Comparison of ENCODE assay signal across 17 cellular contexts in genomic region chr21:34704119-34704518, GRCh38. TPM values are rescaled to one million over a fixed set of nuclear protein-coding genes. Genes with fewer than 3 reads are reported as not detected.
DNase-seq lines count a peak whose midpoint lies in the region; ATAC-seq and TF ChIP-seq lines count a peak whose summit lies in the region.
"Had no signal": no experiment of that assay in that cellular context is flagged by ENCODE, and none has a peak within 500 bp of the region (broad histone marks: within the 10 kb centered on the region; RNA-seq: fewer than 3 reads in every experiment).

No MANE protein-coding gene starts in this region.

- H2BK20ac ChIP-seq in IMR-90 (ENCODE audit: low read depth, low read length), result no peak overlapping the region

- WGBS in IMR-90 (ENCODE audit: extremely low coverage in 2 of 2, insufficient read length in 1 of 2), 2 experiments, result no CpG with 5 or more reads among the region's 7 CpGs
- 89% methylated on average over 6 of the region's 7 CpGs for whole genome bisulfite sequencing in mesenchymal stem cell
- 78 to 84% methylated on average over 7 of the region's 7 CpGs for WGBS in thyroid gland, 2 donors
- 81 to 92% (median 88%) methylated on average over 7 of the region's 7 CpGs for WGBS in stomach, 5 donors

- peak overlapping the region; percentile 17; the same call in 1 of the 2 replicates for H3K14ac ChIP-seq in IMR-90 (replicated peaks; ENCODE audit: low read depth, low read length)
- H3K14ac ChIP-seq in mesenchymal stem cell (ENCODE audit: low read length in 2 of 2), result no peak overlapping the region

- H4K8ac ChIP-seq in IMR-90 (ENCODE audit: low read depth in 2 of 2, low read length in 2 of 2) (0 out of 4 replicates have a peak overlapping the region, but pooled peaks of 1 of the 2 experiments have one; percentile 13), mesenchymal stem cell (ENCODE audit: low read length) (no peak overlapping the region)

- H3K4me3 ChIP-seq in IMR-90 (ENCODE audit: insufficient read depth, low read depth, low read length), result no peak overlapping the region
- H3K4me3 ChIP-seq in coronary artery, result no peak overlapping the region
- H3K4me3 ChIP-seq in mesenchymal stem cell (ENCODE audit: insufficient read depth in 1 of 2, low read depth in 1 of 2, low read length in 2 of 2), result no peak overlapping the region
- no peak overlapping the region for H3K4me3 ChIP-seq in thyroid gland (replicated peaks in 1 of 3)
- H3K4me3 ChIP-seq in stomach, result no peak overlapping the region
- H3K4me3 ChIP-seq: left lung had no signal

- no TSS peak for BruUV-seq in IMR-90 (replicated peaks; lab: Mats Ljungman, UMichigan)

- no peak overlapping the region for H2AK5ac ChIP-seq in IMR-90 (ENCODE audit: low read depth, low read length)
- H2AK5ac ChIP-seq in mesenchymal stem cell (ENCODE audit: low read length, severe bottlenecking), result no peak overlapping the region

- TF ChIP-seq EP300 in stomach (IDR thresholded peaks at IDR 0.05), result no peak

- no peak overlapping the region for H3K18ac ChIP-seq in IMR-90 (ENCODE audit: low read depth, low read length)
- H3K18ac ChIP-seq in mesenchymal stem cell (ENCODE audit: low read depth in 1 of 2, low read length in 2 of 2), result no peak overlapping the region

- no peak for ATAC-seq in IMR-90 (ENCODE audit: low read depth)
- ATAC-seq in HG02885 (IDR thresholded peaks at IDR 0.05; ENCODE audit: poor library complexity, unreplicated experiment), result no peak
- ATAC-seq: activated T-cell treated with anti-CD3 and anti-CD28 coated beads, Interleukin-2, amount 50 U/mL, for 4 hours; left lung had no signal

- 0 out of 2 replicates have a peak overlapping the region, but pooled peaks have one; percentile 50 for H3K23ac ChIP-seq in IMR-90 (ENCODE audit: low read depth, low read length)
- H3K23ac ChIP-seq in mesenchymal stem cell (ENCODE audit: low read length in 2 of 2), result no peak overlapping the region

- H3K4me1 ChIP-seq in IMR-90 (ENCODE audit: control insufficient read depth, insufficient read depth, low read length) (peaks cover 15% of the 10 kb centered on the region), mesenchymal stem cell (ENCODE audit: control insufficient read depth, insufficient read depth, low read depth, low read length) (peaks cover 2% of the 10 kb centered on the region), thyroid gland (peaks cover 0 to 16% of the 10 kb centered on the region in 2 donors), stomach (peaks cover 0 to 5% (median 0%) of the 10 kb centered on the region in 4 donors)
- H3K4me1 ChIP-seq: left lung had no signal

- CTCF ChIA-PET in IMR-90 (lab: Yijun Ruan, JAX), result no interaction called here

- no peak overlapping the region for H2BK12ac ChIP-seq in mesenchymal stem cell (ENCODE audit: low read length in 2 of 2)

- no peak overlapping the region for H2AFZ ChIP-seq in IMR-90 (replicated peaks; ENCODE audit: low read length, poor library complexity)
- H2AFZ ChIP-seq in mesenchymal stem cell (ENCODE audit: low read depth, low read length), result no peak overlapping the region

- in situ Hi-C loops in IMR-90 (cut with MboI; ENCODE audit: low sequenced_read_pairs), result no loop called here

- H3K27me3 ChIP-seq in IMR-90 (ENCODE audit: control insufficient read depth, insufficient read depth, low read length) (peaks cover 3% of the 10 kb centered on the region; the same call in 1 of the 2 replicates), mesenchymal stem cell (ENCODE audit: control insufficient read depth in 1 of 2, insufficient read depth in 1 of 2, low read length in 2 of 2) (peaks cover 0 to 50% of the 10 kb centered on the region in 2 experiments), thyroid gland (no peaks in the 10 kb centered on the region), stomach (peaks cover 0 to 14% (median 0%) of the 10 kb centered on the region in 3 donors)

- H4K5ac ChIP-seq in IMR-90 (ENCODE audit: low read depth, low read length), result no peak overlapping the region; the same call in 1 of the 2 replicates

- H3K36me3 ChIP-seq in IMR-90 (ENCODE audit: control insufficient read depth, insufficient read depth, low read length), result no peaks in the 10 kb centered on the region
- H3K36me3 ChIP-seq in mesenchymal stem cell (ENCODE audit: control insufficient read depth in 1 of 2, insufficient read depth in 2 of 2, low read depth in 1 of 2, low read length in 2 of 2), result no peaks in the 10 kb centered on the region
- no peaks in the 10 kb centered on the region for H3K36me3 ChIP-seq in thyroid gland
- H3K36me3 ChIP-seq in stomach, result peaks cover 0 to 29% (median 13%) of the 10 kb centered on the region in 4 donors
- H3K36me3 ChIP-seq: left lung had no signal

- no peak overlapping the region for H2AK9ac ChIP-seq in IMR-90 (replicated peaks; ENCODE audit: low read depth, low read length, poor library complexity)

- no peak overlapping the region for H3K27ac ChIP-seq in IMR-90 (ENCODE audit: insufficient read depth, low read length)
- peak overlapping the region in 1 of 2 donors; percentile 75 for H3K27ac ChIP-seq in coronary artery
- no peak overlapping the region for H3K27ac ChIP-seq in mesenchymal stem cell (ENCODE audit: low read length, poor library complexity, severe bottlenecking)
- H3K27ac ChIP-seq in thyroid gland, result peak overlapping the region in 2 of 3 donors; percentile 20 to 53
- H3K27ac ChIP-seq in stomach, result no peak overlapping the region

- no peak for TF ChIP-seq POLR2A in IMR-90 (IDR thresholded peaks at IDR 0.05; ENCODE audit: low read depth, low read length)
- no peak for TF ChIP-seq POLR2A in thyroid gland (IDR thresholded peaks at IDR 0.05)
- TF ChIP-seq POLR2A in stomach (IDR thresholded peaks at IDR 0.05), result no peak

- peak overlapping the region; percentile 81; the same call in 1 of the 3 replicates for H2BK15ac ChIP-seq in IMR-90 (ENCODE audit: low read depth, low read length)
- H2BK15ac ChIP-seq in mesenchymal stem cell (ENCODE audit: low read depth, poor library complexity, severe bottlenecking), result no peak overlapping the region

- H3K9ac ChIP-seq in IMR-90 (ENCODE audit: low read depth, low read length), result no peak overlapping the region
- peak overlapping the region; percentile 85 for H3K9ac ChIP-seq in mesenchymal stem cell (ENCODE audit: low read length)

- H3K4me2 ChIP-seq in IMR-90 (ENCODE audit: low read depth, low read length), result no peak overlapping the region; the same call in 1 of the 2 replicates
- no peak overlapping the region for H3K4me2 ChIP-seq in mesenchymal stem cell (ENCODE audit: low read length, poor library complexity, severe bottlenecking)

- no peak overlapping the region for H2BK120ac ChIP-seq in IMR-90 (ENCODE audit: low read depth, low read length)
- H2BK120ac ChIP-seq in mesenchymal stem cell (ENCODE audit: low read depth, low read length), result no peak overlapping the region

- TF ChIP-seq CTCF in IMR-90 (conservative IDR thresholded peaks at IDR 0.05; ENCODE audit: low read depth, low read length) (no peak), coronary artery (IDR thresholded peaks at IDR 0.05) (no peak), thyroid gland (IDR thresholded peaks at IDR 0.05) (no peak), stomach (IDR thresholded peaks at IDR 0.05) (no peak)

- H3K9me3 ChIP-seq in IMR-90 (ENCODE audit: control insufficient read depth, insufficient read depth, low read length) (no peaks in the 10 kb centered on the region), mesenchymal stem cell (ENCODE audit: control insufficient read depth, low read length) (no peaks in the 10 kb centered on the region), thyroid gland (no peaks in the 10 kb centered on the region), stomach (no peaks in the 10 kb centered on the region)
- H3K9me3 ChIP-seq: left lung had no signal

- DNase-seq in IMR-90 (peak; percentile 40), coronary artery (ENCODE audit: low spot score) (peak; percentile 60), mesenchymal stem cell (no peak), thyroid gland (no peak), stomach (no peak)
- DNase-seq in activated T-cell treated with anti-CD3 and anti-CD28 coated beads, Interleukin-2, amount 50 U/mL, for 48 hours, result no peak
- DNase-seq: activated CD4-positive, alpha-beta T cell treated with anti-CD3 and anti-CD28 coated beads, Interleukin-2, amount 50 U/mL, for 4 hours; activated T-cell treated with anti-CD3 and anti-CD28 coated beads, Interleukin-2, amount 50 U/mL, for 4 hours; GF-D8; hypothalamus; left lung; naive B cell; NCI-H1694 treated with DMSO at 0.1 percent for 48 hours; NCI-H524 treated with DMSO at 0.1 percent for 48 hours; small intestine had no signal

- H3K79me1 ChIP-seq in IMR-90 (ENCODE audit: low read depth in 1 of 2, low read length in 2 of 2) (no peaks in the 10 kb centered on the region), mesenchymal stem cell (replicated peaks; ENCODE audit: low read length, poor library complexity, severe bottlenecking) (no peaks in the 10 kb centered on the region)

- H3K56ac ChIP-seq in IMR-90 (ENCODE audit: extremely low read depth, insufficient read depth, low read length), result no peak overlapping the region

- intact Hi-C loops in IMR-90 (cut with micrococcal nuclease), result loop anchor here (5.0 kb wide), 1 partner anchor 98 kb away; no protein-coding TSS in a partner anchor
- intact Hi-C loops in thyroid gland (cut with DNase I), result no loop called here
- intact Hi-C loops in stomach (cut with DNase I; ENCODE audit: low total_unique reads), result no loop called here

- dilution Hi-C loops in IMR-90 (cut with HindIII; ENCODE audit: low sequenced_read_pairs, unreplicated experiment), result no loop called here

- no peak overlapping the region for H4K91ac ChIP-seq in IMR-90 (ENCODE audit: insufficient read depth, low read depth, low read length)
- no peak overlapping the region for H4K91ac ChIP-seq in mesenchymal stem cell (ENCODE audit: low read length)

- no peaks in the 10 kb centered on the region for H4K20me1 ChIP-seq in IMR-90 (ENCODE audit: insufficient read depth, low read length)

- POLR2A ChIA-PET in IMR-90 (lab: Charles Lee; ENCODE audit: unreplicated experiment), result no interaction called here

- peaks cover 14% of the 10 kb centered on the region for H3K9me1 ChIP-seq in IMR-90 (ENCODE audit: insufficient read depth, low read length)

- H2BK5ac ChIP-seq in IMR-90 (ENCODE audit: low read depth, low read length, poor library complexity, severe bottlenecking) (no peak overlapping the region), mesenchymal stem cell (ENCODE audit: low read depth, low read length, poor library complexity, severe bottlenecking) (no peak overlapping the region)

- TF ChIP-seq RAD21 in IMR-90 (IDR thresholded peaks at IDR 0.05; ENCODE audit: low read length), result no peak

- H3K4ac ChIP-seq in IMR-90 (ENCODE audit: low read depth, low read length) (no peak overlapping the region), mesenchymal stem cell (ENCODE audit: low read depth in 1 of 2, low read length in 2 of 2) (no peak overlapping the region)

RNA-seq across cellular contexts. Expression of gene CLIC6, which starts 35.3 kb away (rescaled TPM):
- total RNA-seq in IMR-90 (2012; rRNA removed) (not detected in 2 replicates), thyroid gland (10 to 100 TPM in 2 of 4 donors, 1 to 10 TPM in 2; 3.9 to 23.9 (median 8.0) TPM), stomach (10 to 100 TPM in 4 of 5 donors, 1 to 10 TPM in 1; 3.8 to 84.9 (median 64.3) TPM)
- polyA plus RNA-seq in IMR-90 (2012; rRNA removed) (not detected in 2 replicates), stomach (100 to 1,000 TPM in 1 of 3 donors, 10 to 100 TPM in 2; 42.0 to 103 (median 65.2) TPM)
- not detected in 2 replicates for polyA plus RNA-seq in IMR-90 (2012; cell fraction: cytosol; rRNA removed)
- not detected in 2 replicates for polyA plus RNA-seq in IMR-90 (2012; cell fraction: nucleus; rRNA removed; ENCODE audit: low replicate concordance)
- not detected for polyA plus RNA-seq in mesenchymal stem cell (2013, experiment 1 of 2)
- not detected for polyA plus RNA-seq in mesenchymal stem cell (2013, experiment 2 of 2)
- total RNA-seq: endothelial cell of umbilical vein had no signal
- polyA plus RNA-seq: endothelial cell of umbilical vein had no signal

Comparison
In these comparisons a context has a peak if more than half of its experiments do, and no peak if none do; other contexts are left out.
1. DNase-seq: peak in IMR-90 (single experiment) and coronary artery (single experiment); none in mesenchymal stem cell (single experiment), thyroid gland (0 of 2), stomach (single experiment) and activated T-cell treated with anti-CD3 and anti-CD28 coated beads, Interleukin-2, amount 50 U/mL, for 48 hours (0 of 2).
2. H3K27ac ChIP-seq: peak in thyroid gland (2 of 3); none in IMR-90 (single experiment), mesenchymal stem cell (single experiment) and stomach (0 of 5).